25 cellular contexts compared by ENCODE assay signal in genomic region chr7:121945849-121946238, GRCh38.
"Had no signal": no experiment of that assay in that cellular context is flagged by ENCODE, and none has a peak within 500 bp of the region (broad histone marks: within the 10 kb centered on the region; RNA-seq: fewer than 3 reads in every experiment).

No MANE protein-coding gene starts in this region.

- H3K36me3 Mint-ChIP-seq: activated naive CD4-positive, alpha-beta T cell treated with anti-CD3 and anti-CD28 coated beads, Interleukin-2, amount 50 U/mL, for 24 hours; natural killer cell had no signal

- H3K9me3 Mint-ChIP-seq: activated naive CD4-positive, alpha-beta T cell treated with anti-CD3 and anti-CD28 coated beads, Interleukin-2, amount 50 U/mL, for 24 hours; activated T-helper 1 cell treated with anti-CD3 and anti-CD28 coated beads, Interleukin-12 subunit alpha, Interleukin-12 subunit beta, Interleukin-2, Interleukin-4 antibody, amounts not matched to agents 30 ng/mL and 10 ng/mL and 1 ng/mL, durations not matched to agents 14 hours and 24 hours and 36 hours had no signal

- H3K4me3 Mint-ChIP-seq: activated CD8-positive, alpha-beta T cell treated with anti-CD3 and anti-CD28 coated beads, Interleukin-2, amount 10 ng/mL, durations not matched to agents 7 days and 5 days; activated naive CD4-positive, alpha-beta T cell treated with anti-CD3 and anti-CD28 coated beads, Interleukin-2, amount 50 U/mL, for 24 hours; activated T-helper 1 cell treated with anti-CD3 and anti-CD28 coated beads, Interleukin-12 subunit alpha, Interleukin-12 subunit beta, Interleukin-2, Interleukin-4 antibody, amounts not matched to agents 30 ng/mL and 10 ng/mL and 1 ng/mL, durations not matched to agents 14 hours and 24 hours and 36 hours; central memory CD8-positive, alpha-beta T cell; natural killer cell had no signal

- FAIRE-seq: colon, endothelial cell of umbilical vein, TTC549 had no signal

- DNase-seq: activated CD4-positive, alpha-beta T cell treated with anti-CD3 and anti-CD28 coated beads for 1 hour; activated CD4-positive, alpha-beta T cell treated with anti-CD3 and anti-CD28 coated beads, Interleukin-2, amount 50 U/mL, for 1 hour; activated CD8-positive, alpha-beta T cell treated with anti-CD3 and anti-CD28 coated beads, Interleukin-2, amount 10 ng/mL, durations not matched to agents 7 days and 5 days; activated gamma-delta T cell treated with Interleukin-2 at 50 U/mL for 16 hours; anterior cingulate cortex; effector memory CD4-positive, alpha-beta T cell; foreskin fibroblast; left ventricle myocardium superior; midbrain; natural killer cell; retina; stimulated activated CD4-positive, alpha-beta T cell treated with anti-CD3 and anti-CD28 coated beads, Interleukin-4, amount 100 ng/mL, for 24 hours; stimulated activated naive CD4-positive, alpha-beta T cell treated with Interleukin-2 at 50 U/mL for 16 hours; T-helper 1 cell; thyroid gland; upper lobe of right lung; WERI-Rb-1 had no signal

- H3K27me3 Mint-ChIP-seq: activated naive CD4-positive, alpha-beta T cell treated with anti-CD3 and anti-CD28 coated beads, Interleukin-2, amount 50 U/mL, for 24 hours; central memory CD8-positive, alpha-beta T cell; progenitor cell of endocrine pancreas had no signal

- H3K27ac Mint-ChIP-seq: activated CD8-positive, alpha-beta T cell treated with anti-CD3 and anti-CD28 coated beads, Interleukin-2, amount 10 ng/mL, durations not matched to agents 7 days and 5 days; activated naive CD4-positive, alpha-beta T cell treated with anti-CD3 and anti-CD28 coated beads, Interleukin-2, amount 50 U/mL, for 24 hours; activated T-helper 1 cell treated with anti-CD3 and anti-CD28 coated beads, Interleukin-12 subunit alpha, Interleukin-12 subunit beta, Interleukin-2, Interleukin-4 antibody, amounts not matched to agents 30 ng/mL and 10 ng/mL and 1 ng/mL, durations not matched to agents 14 hours and 24 hours and 36 hours; natural killer cell; progenitor cell of endocrine pancreas had no signal

- H3K4me1 Mint-ChIP-seq: activated naive CD4-positive, alpha-beta T cell treated with anti-CD3 and anti-CD28 coated beads, Interleukin-2, amount 50 U/mL, for 24 hours; central memory CD8-positive, alpha-beta T cell; natural killer cell had no signal

- H3K4me1 ChIP-seq: thyroid gland, upper lobe of right lung had no signal

- ATAC-seq: activated CD8-positive, alpha-beta T cell treated with anti-CD3 and anti-CD28 coated beads, Interleukin-2, amount 10 ng/mL, durations not matched to agents 7 days and 5 days; left ventricle myocardium superior; natural killer cell; upper lobe of right lung had no signal

- H3K27me3 ChIP-seq: brain microvascular endothelial cell, thyroid gland, upper lobe of right lung had no signal

- H3K4me3 ChIP-seq: thyroid gland, upper lobe of right lung had no signal

- H3K9me3 ChIP-seq: thyroid gland, upper lobe of right lung had no signal

- H3K36me3 ChIP-seq: brain microvascular endothelial cell, thyroid gland, upper lobe of right lung, WERI-Rb-1 had no signal

- H3K27ac ChIP-seq: brain microvascular endothelial cell, thyroid gland, upper lobe of right lung, WERI-Rb-1 had no signal
